Comparison of ENCODE assay signal across 8 cellular contexts in genomic region chr1:110212165-110213142, GRCh38. TPM values are rescaled to one million over a fixed set of nuclear protein-coding genes. Genes with fewer than 3 reads are reported as not detected.
DNase-seq lines count a peak whose midpoint lies in the region; ATAC-seq and TF ChIP-seq lines count a peak whose summit lies in the region.

No MANE protein-coding gene starts in this region.

- peak; percentile 46 for ATAC-seq in omental fat pad (ENCODE audit: low FRiP score)
- no peak for ATAC-seq in HG02588 (IDR thresholded peaks at IDR 0.05; ENCODE audit: unreplicated experiment)

- intact Hi-C loops in dorsolateral prefrontal cortex (cut with DNase I) = no loop called here

- TF ChIP-seq CTCF in dorsolateral prefrontal cortex (IDR thresholded peaks at IDR 0.05 in 54 of 56, conservative IDR thresholded peaks at IDR 0.05 in 2 of 56; ENCODE audit: low read depth in 1 of 56, partially characterized antibody in 56 of 56) (no peak), omental fat pad (IDR thresholded peaks at IDR 0.05) (no peak)

- H3K4me3 ChIP-seq in dorsolateral prefrontal cortex = peak overlapping the region in 58 of 59 donors; percentile 39 to 85 (median 71)

- peak overlapping the region in 49 of 59 donors; percentile 10 to 92 (median 59) for H3K27ac ChIP-seq in dorsolateral prefrontal cortex

- peaks cover 0 to 9% (median 0%) of the 10 kb centered on the region in 45 donors for H3K27me3 ChIP-seq in dorsolateral prefrontal cortex

- peak; percentile 59 for DNase-seq in Daoy (ENCODE audit: low read depth)
- DNase-seq in NCI-H345 (lab: John Stamatoyannopoulos, UW) = peak; percentile 70
- peak in 5 of 10 donors; percentile 51 to 76 (median 60) for DNase-seq in dorsolateral prefrontal cortex
- no peak for DNase-seq in omental fat pad (ENCODE audit: low spot score)
- no peak for DNase-seq in HCEC 1CT
- DNase-seq in stimulated activated CD4-positive, alpha-beta T cell treated with anti-CD3 and anti-CD28 coated beads, Interleukin-4, amount 100 ng/mL, for 24 hours = no peak
- no peak for DNase-seq in Kasumi-1 (lab: John Stamatoyannopoulos, UW)

RNA-seq across cellular contexts. Expression of gene KCNC4, which starts 2.3 kb away (rescaled TPM):
- total RNA-seq in Daoy (2014; rRNA removed; shearing (Covaris generic)) = 5.1 and 5.5 TPM in 2 replicates
- total RNA-seq in dorsolateral prefrontal cortex (10 to 100 TPM; 16.2 to 73.4 (median 46.6) TPM), omental fat pad (10 to 100 TPM in 1 of 4 donors, 1 to 10 TPM in 3; 4.4 to 12.0 (median 6.7) TPM)

Comparison
In these comparisons a context has a peak if more than half of its experiments do, and no peak if none do; other contexts are left out.
1. DNase-seq: peak in Daoy (single experiment) and NCI-H345 (single experiment); none in omental fat pad (single experiment), HCEC 1CT (single experiment), stimulated activated CD4-positive, alpha-beta T cell treated with anti-CD3 and anti-CD28 coated beads, Interleukin-4, amount 100 ng/mL, for 24 hours (single experiment) and Kasumi-1 (0 of 2).